Comparison of ENCODE assay signal across 1 cellular context in the genomic region with DNA sequence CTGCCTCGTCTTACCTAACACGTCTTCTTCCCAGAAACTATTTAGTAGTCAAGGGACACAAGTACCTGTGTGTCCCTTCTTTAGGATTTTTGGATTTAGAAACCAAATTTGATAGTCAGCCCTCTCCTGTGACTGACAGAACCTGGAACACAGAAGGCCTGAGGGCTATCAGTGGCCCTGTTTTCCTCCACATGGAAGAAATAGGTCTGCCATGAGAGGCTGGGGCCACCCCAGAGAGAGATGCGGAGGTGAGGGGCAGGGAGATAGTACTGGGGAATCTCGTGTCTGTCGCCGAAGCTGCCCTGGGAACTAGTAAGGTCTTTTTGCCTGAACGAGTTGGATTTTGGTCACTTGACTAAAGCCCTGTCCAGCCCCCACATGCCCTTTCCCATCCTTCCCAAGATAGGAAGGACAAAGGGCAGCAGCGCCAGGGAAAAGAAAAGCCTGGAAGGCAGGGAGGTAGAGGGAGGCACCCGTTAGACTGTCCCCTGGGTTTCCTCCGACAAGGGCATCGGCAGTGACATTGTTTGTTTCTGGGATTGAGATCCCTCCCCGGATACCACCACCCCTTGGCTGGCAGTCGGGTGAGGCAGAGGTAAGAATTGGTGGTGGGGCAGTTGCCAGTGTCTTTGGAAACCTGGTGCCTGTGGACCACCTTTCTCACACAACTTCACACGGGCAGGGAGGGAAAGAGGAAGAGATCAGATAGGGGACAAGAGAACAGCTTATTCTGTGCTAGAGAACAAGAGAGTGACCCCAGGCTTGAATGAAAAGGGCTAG.
TF ChIP-seq lines count a peak whose summit lies in the region.

No MANE protein-coding gene starts in this region.

TF ChIP-seq in GM23338, 12 proteins besides CTCF, POLR2A, EP300 and RAD21 (continued from another document):
- TF ChIP-seq ZNF462 (CRISPR knock-in tag; IDR thresholded peaks at IDR 0.05) (no peak), CREB1 (CRISPR knock-in tag; IDR thresholded peaks at IDR 0.05; ENCODE audit: low read depth) (no peak), STAT1 (IDR thresholded peaks at IDR 0.05; ENCODE audit: unreplicated experiment) (no peak), ETS1 (IDR thresholded peaks at IDR 0.05) (no peak), ZNF331 (CRISPR knock-in tag; IDR thresholded peaks at IDR 0.05; ENCODE audit: low read depth) (no peak)
- TF ChIP-seq, protein P1, sequence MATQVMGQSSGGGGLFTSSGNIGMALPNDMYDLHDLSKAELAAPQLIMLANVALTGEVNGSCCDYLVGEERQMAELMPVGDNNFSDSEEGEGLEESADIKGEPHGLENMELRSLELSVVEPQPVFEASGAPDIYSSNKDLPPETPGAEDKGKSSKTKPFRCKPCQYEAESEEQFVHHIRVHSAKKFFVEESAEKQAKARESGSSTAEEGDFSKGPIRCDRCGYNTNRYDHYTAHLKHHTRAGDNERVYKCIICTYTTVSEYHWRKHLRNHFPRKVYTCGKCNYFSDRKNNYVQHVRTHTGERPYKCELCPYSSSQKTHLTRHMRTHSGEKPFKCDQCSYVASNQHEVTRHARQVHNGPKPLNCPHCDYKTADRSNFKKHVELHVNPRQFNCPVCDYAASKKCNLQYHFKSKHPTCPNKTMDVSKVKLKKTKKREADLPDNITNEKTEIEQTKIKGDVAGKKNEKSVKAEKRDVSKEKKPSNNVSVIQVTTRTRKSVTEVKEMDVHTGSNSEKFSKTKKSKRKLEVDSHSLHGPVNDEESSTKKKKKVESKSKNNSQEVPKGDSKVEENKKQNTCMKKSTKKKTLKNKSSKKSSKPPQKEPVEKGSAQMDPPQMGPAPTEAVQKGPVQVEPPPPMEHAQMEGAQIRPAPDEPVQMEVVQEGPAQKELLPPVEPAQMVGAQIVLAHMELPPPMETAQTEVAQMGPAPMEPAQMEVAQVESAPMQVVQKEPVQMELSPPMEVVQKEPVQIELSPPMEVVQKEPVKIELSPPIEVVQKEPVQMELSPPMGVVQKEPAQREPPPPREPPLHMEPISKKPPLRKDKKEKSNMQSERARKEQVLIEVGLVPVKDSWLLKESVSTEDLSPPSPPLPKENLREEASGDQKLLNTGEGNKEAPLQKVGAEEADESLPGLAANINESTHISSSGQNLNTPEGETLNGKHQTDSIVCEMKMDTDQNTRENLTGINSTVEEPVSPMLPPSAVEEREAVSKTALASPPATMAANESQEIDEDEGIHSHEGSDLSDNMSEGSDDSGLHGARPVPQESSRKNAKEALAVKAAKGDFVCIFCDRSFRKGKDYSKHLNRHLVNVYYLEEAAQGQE (IDR thresholded peaks at IDR 0.05; ENCODE audit: unreplicated experiment): no peak
